8 cellular contexts compared by ENCODE assay signal in the genomic region with DNA sequence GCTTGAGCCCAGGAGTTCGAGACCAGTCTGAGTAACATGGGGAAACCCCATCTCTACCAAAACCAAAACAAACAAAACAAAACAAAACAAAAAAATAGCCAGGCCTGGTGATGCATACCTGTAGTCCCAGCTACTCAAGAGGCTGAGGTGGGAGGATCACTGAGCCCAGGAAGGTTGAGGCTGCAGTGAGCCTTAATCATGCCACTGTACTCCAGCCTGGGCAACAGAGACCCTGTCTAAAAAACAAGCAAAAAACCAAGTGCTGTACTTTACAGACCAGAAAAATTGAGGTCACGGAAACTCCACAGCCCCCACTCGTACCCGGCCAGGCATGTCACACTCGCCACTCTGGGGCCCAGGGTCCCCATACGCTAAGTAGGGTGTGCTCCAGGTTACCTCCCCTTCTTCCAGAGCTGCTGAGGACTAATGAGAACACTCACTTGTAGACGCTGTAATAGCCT. TPM values are rescaled to one million over a fixed set of nuclear protein-coding genes. Genes with fewer than 3 reads are reported as not detected.
DNase-seq lines count a peak whose midpoint lies in the region; ATAC-seq and TF ChIP-seq lines count a peak whose summit lies in the region.

No MANE protein-coding gene starts in this region.

- no peaks in the 10 kb centered on the region for H3K27me3 Mint-ChIP-seq in activated T-helper 1 cell treated with anti-CD3 and anti-CD28 coated beads, Interleukin-12 subunit alpha, Interleukin-12 subunit beta, Interleukin-2, Interleukin-4 antibody, amounts not matched to agents 30 ng/mL and 10 ng/mL and 1 ng/mL, durations not matched to agents 14 hours and 24 hours and 36 hours (ENCODE audit: insufficient read depth)

- H3K4me1 Mint-ChIP-seq in activated T-helper 1 cell treated with anti-CD3 and anti-CD28 coated beads, Interleukin-12 subunit alpha, Interleukin-12 subunit beta, Interleukin-2, Interleukin-4 antibody, amounts not matched to agents 30 ng/mL and 10 ng/mL and 1 ng/mL, durations not matched to agents 14 hours and 24 hours and 36 hours (ENCODE audit: low read depth), result peaks cover 77% of the 10 kb centered on the region

- peak overlapping the region; percentile 98 for H3K27ac Mint-ChIP-seq in activated T-helper 1 cell treated with anti-CD3 and anti-CD28 coated beads, Interleukin-12 subunit alpha, Interleukin-12 subunit beta, Interleukin-2, Interleukin-4 antibody, amounts not matched to agents 30 ng/mL and 10 ng/mL and 1 ng/mL, durations not matched to agents 14 hours and 24 hours and 36 hours

- H3K36me3 Mint-ChIP-seq in activated T-helper 1 cell treated with anti-CD3 and anti-CD28 coated beads, Interleukin-12 subunit alpha, Interleukin-12 subunit beta, Interleukin-2, Interleukin-4 antibody, amounts not matched to agents 30 ng/mL and 10 ng/mL and 1 ng/mL, durations not matched to agents 14 hours and 24 hours and 36 hours (ENCODE audit: low read depth), result peaks cover 4% of the 10 kb centered on the region

- no peaks in the 10 kb centered on the region for H3K9me3 Mint-ChIP-seq in activated T-helper 1 cell treated with anti-CD3 and anti-CD28 coated beads, Interleukin-12 subunit alpha, Interleukin-12 subunit beta, Interleukin-2, Interleukin-4 antibody, amounts not matched to agents 30 ng/mL and 10 ng/mL and 1 ng/mL, durations not matched to agents 14 hours and 24 hours and 36 hours

- peak overlapping the region in 1 of 2 donors; percentile 51 for H3K4me3 ChIP-seq in muscle layer of duodenum (ENCODE audit: low read depth in 1 of 2, low read length in 2 of 2)

- in situ Hi-C loops in GM13977 (cut with MboI; ENCODE audit: low pct_unique_long_range_greater_than_20kb, low sequenced_read_pairs, unreplicated experiment), result no loop called here

- no peaks in the 10 kb centered on the region for H3K36me3 ChIP-seq in muscle layer of duodenum (ENCODE audit: control insufficient read depth in 1 of 2, insufficient read depth in 2 of 2, low read length in 2 of 2)

- peak; percentile 46 for ATAC-seq in GM18870 (IDR thresholded peaks at IDR 0.05; ENCODE audit: unreplicated experiment)
- peak; percentile 25 for ATAC-seq in HG03045 (IDR thresholded peaks at IDR 0.05; ENCODE audit: unreplicated experiment)

- intact Hi-C loops in activated T-helper 1 cell treated with anti-CD3 and anti-CD28 coated beads, Interleukin-12 subunit alpha, Interleukin-12 subunit beta, Interleukin-2, Interleukin-4 antibody, amounts not matched to agents 30 ng/mL and 10 ng/mL and 1 ng/mL, durations not matched to agents 14 hours and 24 hours and 36 hours (cut with micrococcal nuclease), result loop anchor here (1.0 to 2.0 kb wide), 7 partner anchors 13 to 344 kb away; partner anchors contain the start of genes ATP2B4, BTG2 and LAX1

- peak; percentile 61 for DNase-seq in activated T-helper 1 cell treated with anti-CD3 and anti-CD28 coated beads, Interleukin-12 subunit alpha, Interleukin-12 subunit beta, Interleukin-2, Interleukin-4 antibody, amounts not matched to agents 30 ng/mL and 10 ng/mL and 1 ng/mL, durations not matched to agents 14 hours and 24 hours and 36 hours (ENCODE audit: low spot score)
- DNase-seq in GM13977 (ENCODE audit: low spot score), result no peak
- no peak for DNase-seq in DMS153 (lab: John Stamatoyannopoulos, UW)
- DNase-seq in SKM-1 (lab: John Stamatoyannopoulos, UW; ENCODE audit: unreplicated experiment), result no peak
- no peak for DNase-seq in effector CD8-positive, alpha-beta T cell (lab: John Stamatoyannopoulos, UW)

- no peaks in the 10 kb centered on the region for H3K27me3 ChIP-seq in muscle layer of duodenum (ENCODE audit: low read depth, low read length)

- H3K4me1 ChIP-seq in muscle layer of duodenum (ENCODE audit: control insufficient read depth in 1 of 2, insufficient read depth in 2 of 2, low read length in 2 of 2), result peaks cover 9 to 43% of the 10 kb centered on the region in 2 donors

- TF ChIP-seq CTCF in GM13977 (IDR thresholded peaks at IDR 0.05; ENCODE audit: extremely low read depth, insufficient read depth, missing control alignments), result no peak

- peak overlapping the region; percentile 77 for H3K4me3 Mint-ChIP-seq in activated T-helper 1 cell treated with anti-CD3 and anti-CD28 coated beads, Interleukin-12 subunit alpha, Interleukin-12 subunit beta, Interleukin-2, Interleukin-4 antibody, amounts not matched to agents 30 ng/mL and 10 ng/mL and 1 ng/mL, durations not matched to agents 14 hours and 24 hours and 36 hours

- peak overlapping the region; percentile 65 for H3K27ac ChIP-seq in muscle layer of duodenum (ENCODE audit: low read length)

- H3K9me3 ChIP-seq in muscle layer of duodenum (ENCODE audit: control insufficient read depth in 1 of 2, low read length in 2 of 2), result no peaks in the 10 kb centered on the region

RNA-seq across cellular contexts. Expression of gene ATP2B4, which starts 22.9 kb away (rescaled TPM):
- total RNA-seq in activated T-helper 1 cell treated with anti-CD3 and anti-CD28 coated beads, Interleukin-12 subunit alpha, Interleukin-12 subunit beta, Interleukin-2, Interleukin-4 antibody, amounts not matched to agents 30 ng/mL and 10 ng/mL and 1 ng/mL, durations not matched to agents 14 hours and 24 hours and 36 hours, result 47.4 and 49.8 TPM in 2 replicates
